Comparison of ENCODE assay signal across 8 cellular contexts in genomic region chr20:20368414-20369352, GRCh38. TPM values are rescaled to one million over a fixed set of nuclear protein-coding genes. Genes with fewer than 3 reads are reported as not detected.
DNase-seq lines count a peak whose midpoint lies in the region; TF ChIP-seq lines count a peak whose summit lies in the region.

No MANE protein-coding gene starts in this region.

- peaks cover 14 to 24% of the 10 kb centered on the region in 2 experiments for H3K4me1 ChIP-seq in trophoblast cell (ENCODE audit: control insufficient read depth in 1 of 2, insufficient read depth in 2 of 2, low read length in 2 of 2)

- H4K8ac ChIP-seq in trophoblast cell (ENCODE audit: low read depth, low read length) = no peak overlapping the region

- H3K14ac ChIP-seq in trophoblast cell (ENCODE audit: low read length) = no peak overlapping the region

- H2AFZ ChIP-seq in trophoblast cell (ENCODE audit: insufficient read depth, low read length, poor library complexity) = peak overlapping the region; percentile 50

- DNase-seq in M059J (ENCODE audit: low read depth) (peak; percentile 44), trophoblast cell (no peak), AG08396 (ENCODE audit: low spot score) (no peak), amniotic stem cell (lab: John Stamatoyannopoulos, UW) (no peak), HCEC 1CT (no peak), AG20443 (ENCODE audit: low spot score) (no peak)

- H3K4ac ChIP-seq in trophoblast cell (ENCODE audit: low read depth, low read length) = no peak overlapping the region

- no peak overlapping the region for H3K9ac ChIP-seq in trophoblast cell (ENCODE audit: low read length)

- H2BK12ac ChIP-seq in trophoblast cell (ENCODE audit: low read length) = no peak overlapping the region

- intact Hi-C loops in dendritic cell treated with granulocyte-macrophage colony-stimulating factor and Interleukin-4, amounts not matched to agents 40 ng/mL and 50 ng/mL, for 4 days (cut with micrococcal nuclease) = loop anchor here (10.0 kb wide), 1 partner anchor 94 kb away; no protein-coding TSS in a partner anchor

- peaks cover 24% of the 10 kb centered on the region for H3K4me1 Mint-ChIP-seq in dendritic cell treated with granulocyte-macrophage colony-stimulating factor and Interleukin-4, amounts not matched to agents 40 ng/mL and 50 ng/mL, for 4 days (ENCODE audit: low read depth)

- peaks cover 66% of the 10 kb centered on the region for H3K27me3 ChIP-seq in trophoblast cell (ENCODE audit: insufficient read depth, low read length)

- no peak overlapping the region for H3K27ac ChIP-seq in trophoblast cell (ENCODE audit: low read depth, low read length)

- no peak overlapping the region for H2AK5ac ChIP-seq in trophoblast cell (ENCODE audit: low read length)

- no peak overlapping the region for H2BK120ac ChIP-seq in trophoblast cell (ENCODE audit: insufficient read depth, low read length, poor library complexity)

- no peaks in the 10 kb centered on the region for H3K79me1 ChIP-seq in trophoblast cell (ENCODE audit: low read length)

- H3K9me3 Mint-ChIP-seq in dendritic cell treated with granulocyte-macrophage colony-stimulating factor and Interleukin-4, amounts not matched to agents 40 ng/mL and 50 ng/mL, for 4 days = no peaks in the 10 kb centered on the region

- peaks cover 5% of the 10 kb centered on the region for H3K9me3 ChIP-seq in trophoblast cell (ENCODE audit: insufficient read depth, low read depth, low read length)

- peak overlapping the region; percentile 27 for H3K4me3 Mint-ChIP-seq in dendritic cell treated with granulocyte-macrophage colony-stimulating factor and Interleukin-4, amounts not matched to agents 40 ng/mL and 50 ng/mL, for 4 days

- no peak overlapping the region for H3K23ac ChIP-seq in trophoblast cell (ENCODE audit: low read length)

- no peak overlapping the region for H3K27ac Mint-ChIP-seq in dendritic cell treated with granulocyte-macrophage colony-stimulating factor and Interleukin-4, amounts not matched to agents 40 ng/mL and 50 ng/mL, for 4 days

- WGBS in trophoblast cell (ENCODE audit: extremely low coverage, insufficient coverage, insufficient read length) = no CpG with 5 or more reads among the region's 147 CpGs

- no peaks in the 10 kb centered on the region for H3K36me3 ChIP-seq in trophoblast cell (ENCODE audit: control insufficient read depth in 1 of 2, insufficient read depth in 2 of 2, low read length in 2 of 2)

- H3K4me2 ChIP-seq in trophoblast cell (ENCODE audit: low read length) = peak overlapping the region; percentile 94

- H3K27me3 Mint-ChIP-seq in dendritic cell treated with granulocyte-macrophage colony-stimulating factor and Interleukin-4, amounts not matched to agents 40 ng/mL and 50 ng/mL, for 4 days = peaks cover 84% of the 10 kb centered on the region

- no peak overlapping the region for H4K12ac ChIP-seq in trophoblast cell (ENCODE audit: low read depth, low read length)

- no peaks in the 10 kb centered on the region for H3K36me3 Mint-ChIP-seq in dendritic cell treated with granulocyte-macrophage colony-stimulating factor and Interleukin-4, amounts not matched to agents 40 ng/mL and 50 ng/mL, for 4 days (ENCODE audit: low read depth)

- no peaks in the 10 kb centered on the region for H3K79me2 ChIP-seq in trophoblast cell (ENCODE audit: control insufficient read depth, insufficient read depth, low read length, poor library complexity)

- no peak overlapping the region for H2BK5ac ChIP-seq in trophoblast cell (ENCODE audit: low read depth, low read length, poor library complexity)

- TF ChIP-seq CTCF in GM12875 (IDR thresholded peaks at IDR 0.05; ENCODE audit: borderline replicate concordance, insufficient read depth, low read depth, low read length) = no peak

- H3K18ac ChIP-seq in trophoblast cell (ENCODE audit: low read length) = no peak overlapping the region

- H4K91ac ChIP-seq in trophoblast cell (ENCODE audit: low read depth, low read length) = no peak overlapping the region

- peak overlapping the region; percentile 22 for H3K4me3 ChIP-seq in GM12875 (ENCODE audit: low read depth, low read length)
- H3K4me3 ChIP-seq in trophoblast cell (ENCODE audit: low read depth, low read length) = peak overlapping the region; percentile 43

RNA-seq across cellular contexts. Expression of gene INSM1, which starts 0.8 kb away (rescaled TPM):
- total RNA-seq in M059J (2014; rRNA removed; shearing (Covaris generic)) = 0.20 and 1.2 TPM in 2 replicates
- not detected in 2 replicates for polyA plus RNA-seq in trophoblast cell (2013)
